In the genomic region with DNA sequence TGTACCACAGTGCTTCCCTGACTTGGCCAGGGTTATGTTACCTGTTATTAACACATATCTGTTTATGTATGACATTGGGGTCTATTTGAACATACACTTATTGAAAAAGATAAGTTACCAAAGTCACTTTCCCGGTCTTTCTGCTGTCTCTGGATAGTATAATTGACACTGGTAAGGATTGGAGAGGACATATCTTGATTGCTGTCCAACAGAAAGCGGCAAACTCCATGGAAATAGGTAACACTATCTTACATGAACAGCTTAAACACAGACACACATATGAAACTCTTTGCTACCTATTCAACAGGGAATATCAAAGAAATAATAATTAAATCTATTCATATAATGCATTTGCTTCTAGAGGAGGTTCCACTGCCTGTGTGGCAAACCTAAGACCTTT, we compare ENCODE assay signal across 13 cellular contexts.
DNase-seq lines count a peak whose midpoint lies in the region; ATAC-seq and TF ChIP-seq lines count a peak whose summit lies in the region.
"Had no signal": no experiment of that assay in that cellular context is flagged by ENCODE, and none has a peak within 500 bp of the region (broad histone marks: within the 10 kb centered on the region; RNA-seq: fewer than 3 reads in every experiment).

No MANE protein-coding gene starts in this region.

- H2AFZ ChIP-seq in neural cell (ENCODE audit: low read depth, low read length), result no peak overlapping the region
- H2AFZ ChIP-seq: GM23248 had no signal

- H3K27me3 ChIP-seq in neural cell (ENCODE audit: insufficient read depth, low read depth, low read length), result no peaks in the 10 kb centered on the region
- H3K27me3 ChIP-seq: BLaER1 treated with 17β-estradiol and CSF1 and Interleukin-3, amounts not matched to agents 10 nM and 100 nM had no signal

- H3K9me3 ChIP-seq in neural cell (ENCODE audit: low read length), result no peaks in the 10 kb centered on the region
- H3K9me3 ChIP-seq: Caco-2, HAP-1 had no signal

- no peak for ATAC-seq in activated naive CD8-positive, alpha-beta T cell treated with anti-CD3 and anti-CD28 coated beads, Interleukin-2, amount 50 U/mL, for 24 hours
- no peak for ATAC-seq in HG03354 (IDR thresholded peaks at IDR 0.05; ENCODE audit: poor library complexity, severe bottlenecking, unreplicated experiment)

- H3K4me1 Mint-ChIP-seq in activated naive CD8-positive, alpha-beta T cell (ENCODE audit: low read depth), result no peaks in the 10 kb centered on the region
- no peaks in the 10 kb centered on the region for H3K4me1 Mint-ChIP-seq in activated naive CD8-positive, alpha-beta T cell treated with anti-CD3 and anti-CD28 coated beads, Interleukin-2, amount 50 U/mL, for 24 hours
- peaks cover 60% of the 10 kb centered on the region for H3K4me1 Mint-ChIP-seq in brain
- H3K4me1 Mint-ChIP-seq: B cell had no signal

- no peak for TF ChIP-seq EP300 in neural cell (conservative IDR thresholded peaks at IDR 0.05; ENCODE audit: poor library complexity, severe bottlenecking)

- H3K9me3 Mint-ChIP-seq in activated naive CD8-positive, alpha-beta T cell (ENCODE audit: low read depth), result no peaks in the 10 kb centered on the region
- no peaks in the 10 kb centered on the region for H3K9me3 Mint-ChIP-seq in activated naive CD8-positive, alpha-beta T cell treated with anti-CD3 and anti-CD28 coated beads, Interleukin-2, amount 50 U/mL, for 24 hours
- H3K9me3 Mint-ChIP-seq in brain, result no peaks in the 10 kb centered on the region

- no peak for DNase-seq in activated naive CD8-positive, alpha-beta T cell treated with anti-CD3 and anti-CD28 coated beads, Interleukin-2, amount 50 U/mL, for 24 hours
- DNase-seq in UCSD-AML1 (lab: John Stamatoyannopoulos, UW; ENCODE audit: unreplicated experiment), result no peak
- no peak for DNase-seq in NCI-H226
- DNase-seq: 8988T, Caco-2, GM23248 had no signal

- H3K36me3 Mint-ChIP-seq in activated naive CD8-positive, alpha-beta T cell, result peaks cover 35% of the 10 kb centered on the region
- peaks cover 37% of the 10 kb centered on the region for H3K36me3 Mint-ChIP-seq in activated naive CD8-positive, alpha-beta T cell treated with anti-CD3 and anti-CD28 coated beads, Interleukin-2, amount 50 U/mL, for 24 hours (ENCODE audit: low read depth)
- no peaks in the 10 kb centered on the region for H3K36me3 Mint-ChIP-seq in brain

- peak overlapping the region; percentile 16 for H3K27ac Mint-ChIP-seq in activated naive CD8-positive, alpha-beta T cell
- H3K27ac Mint-ChIP-seq in activated naive CD8-positive, alpha-beta T cell treated with anti-CD3 and anti-CD28 coated beads, Interleukin-2, amount 50 U/mL, for 24 hours, result no peak overlapping the region
- peak overlapping the region; percentile 18 to 94 (median 70) for H3K27ac Mint-ChIP-seq in brain
- H3K27ac Mint-ChIP-seq: B cell had no signal

- H3K27ac ChIP-seq in neural cell (ENCODE audit: low read length), result peak overlapping the region; percentile 12
- H3K27ac ChIP-seq: BLaER1 treated with 17β-estradiol and CSF1 and Interleukin-3, amounts not matched to agents 10 nM and 100 nM; GM23248 had no signal

- no peak overlapping the region for H3K4me2 ChIP-seq in neural cell (ENCODE audit: low read length)
- H3K4me2 ChIP-seq: BLaER1 treated with 17β-estradiol and CSF1 and Interleukin-3, amounts not matched to agents 10 nM and 100 nM had no signal

- TF ChIP-seq CTCF in brain (conservative IDR thresholded peaks at IDR 0.05), result no peak
- no peak for TF ChIP-seq CTCF in neural cell (IDR thresholded peaks at IDR 0.05; ENCODE audit: poor library complexity, severe bottlenecking)

- H3K27me3 Mint-ChIP-seq in activated naive CD8-positive, alpha-beta T cell, result no peaks in the 10 kb centered on the region
- no peaks in the 10 kb centered on the region for H3K27me3 Mint-ChIP-seq in activated naive CD8-positive, alpha-beta T cell treated with anti-CD3 and anti-CD28 coated beads, Interleukin-2, amount 50 U/mL, for 24 hours
- H3K27me3 Mint-ChIP-seq in brain, result no peaks in the 10 kb centered on the region
- H3K27me3 Mint-ChIP-seq: B cell had no signal

- no peak overlapping the region for H3K9ac ChIP-seq in neural cell (ENCODE audit: low read length)
- H3K9ac ChIP-seq: BLaER1 treated with 17β-estradiol and CSF1 and Interleukin-3, amounts not matched to agents 10 nM and 100 nM; GM23248 had no signal

- no peaks in the 10 kb centered on the region for H4K20me1 ChIP-seq in neural cell (ENCODE audit: insufficient read depth)

- no peak overlapping the region for H3K4me3 ChIP-seq in neural cell (ENCODE audit: low read length)
- H3K4me3 ChIP-seq: BLaER1 treated with 17β-estradiol and CSF1 and Interleukin-3, amounts not matched to agents 10 nM and 100 nM; GM23248; HAP-1 had no signal

- no peaks in the 10 kb centered on the region for H3K79me2 ChIP-seq in neural cell (replicated peaks; ENCODE audit: insufficient read depth, low read length)

- no peak for TF ChIP-seq RAD21 in neural cell (conservative IDR thresholded peaks at IDR 0.05)

- H3K36me3 ChIP-seq in neural cell (ENCODE audit: insufficient read depth, low read length), result no peaks in the 10 kb centered on the region
- H3K36me3 ChIP-seq: HAP-1 had no signal

- no peaks in the 10 kb centered on the region for H3K9me2 ChIP-seq in neural cell (ENCODE audit: insufficient read depth, low read length)

- H3F3A ChIP-seq in neural cell (ENCODE audit: insufficient read depth, low read length, poor library complexity, severe bottlenecking), result no peaks in the 10 kb centered on the region

- H3K4me3 Mint-ChIP-seq in activated naive CD8-positive, alpha-beta T cell, result no peak overlapping the region
- H3K4me3 Mint-ChIP-seq in activated naive CD8-positive, alpha-beta T cell treated with anti-CD3 and anti-CD28 coated beads, Interleukin-2, amount 50 U/mL, for 24 hours, result no peak overlapping the region
- H3K4me3 Mint-ChIP-seq in brain, result no peak overlapping the region
- H3K4me3 Mint-ChIP-seq: B cell had no signal

TF ChIP-seq in neural cell, 6 proteins besides CTCF, POLR2A, EP300 and RAD21:
- TF ChIP-seq SMC3 (conservative IDR thresholded peaks at IDR 0.05; ENCODE audit: poor library complexity) (no peak), MXI1 (conservative IDR thresholded peaks at IDR 0.05; ENCODE audit: poor library complexity, severe bottlenecking) (no peak), EZH2 (IDR thresholded peaks at IDR 0.05; ENCODE audit: borderline replicate concordance, insufficient read depth, low read length, poor library complexity, severe bottlenecking) (no peak), POLR2AphosphoS5 (IDR thresholded peaks at IDR 0.05) (no peak), TAF1 (IDR thresholded peaks at IDR 0.05; ENCODE audit: low read depth) (no peak)
- TF ChIP-seq, protein P1, sequence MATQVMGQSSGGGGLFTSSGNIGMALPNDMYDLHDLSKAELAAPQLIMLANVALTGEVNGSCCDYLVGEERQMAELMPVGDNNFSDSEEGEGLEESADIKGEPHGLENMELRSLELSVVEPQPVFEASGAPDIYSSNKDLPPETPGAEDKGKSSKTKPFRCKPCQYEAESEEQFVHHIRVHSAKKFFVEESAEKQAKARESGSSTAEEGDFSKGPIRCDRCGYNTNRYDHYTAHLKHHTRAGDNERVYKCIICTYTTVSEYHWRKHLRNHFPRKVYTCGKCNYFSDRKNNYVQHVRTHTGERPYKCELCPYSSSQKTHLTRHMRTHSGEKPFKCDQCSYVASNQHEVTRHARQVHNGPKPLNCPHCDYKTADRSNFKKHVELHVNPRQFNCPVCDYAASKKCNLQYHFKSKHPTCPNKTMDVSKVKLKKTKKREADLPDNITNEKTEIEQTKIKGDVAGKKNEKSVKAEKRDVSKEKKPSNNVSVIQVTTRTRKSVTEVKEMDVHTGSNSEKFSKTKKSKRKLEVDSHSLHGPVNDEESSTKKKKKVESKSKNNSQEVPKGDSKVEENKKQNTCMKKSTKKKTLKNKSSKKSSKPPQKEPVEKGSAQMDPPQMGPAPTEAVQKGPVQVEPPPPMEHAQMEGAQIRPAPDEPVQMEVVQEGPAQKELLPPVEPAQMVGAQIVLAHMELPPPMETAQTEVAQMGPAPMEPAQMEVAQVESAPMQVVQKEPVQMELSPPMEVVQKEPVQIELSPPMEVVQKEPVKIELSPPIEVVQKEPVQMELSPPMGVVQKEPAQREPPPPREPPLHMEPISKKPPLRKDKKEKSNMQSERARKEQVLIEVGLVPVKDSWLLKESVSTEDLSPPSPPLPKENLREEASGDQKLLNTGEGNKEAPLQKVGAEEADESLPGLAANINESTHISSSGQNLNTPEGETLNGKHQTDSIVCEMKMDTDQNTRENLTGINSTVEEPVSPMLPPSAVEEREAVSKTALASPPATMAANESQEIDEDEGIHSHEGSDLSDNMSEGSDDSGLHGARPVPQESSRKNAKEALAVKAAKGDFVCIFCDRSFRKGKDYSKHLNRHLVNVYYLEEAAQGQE (IDR thresholded peaks at IDR 0.05; ENCODE audit: borderline replicate concordance), result no peak
